Comparison of ENCODE assay signal across 17 cellular contexts in genomic region chr3:153783804-153784203, GRCh38.
"Had no signal": no experiment of that assay in that cellular context is flagged by ENCODE, and none has a peak within 500 bp of the region (broad histone marks: within the 10 kb centered on the region; RNA-seq: fewer than 3 reads in every experiment).

No MANE protein-coding gene starts in this region.

- H3K4me3 ChIP-seq: dorsolateral prefrontal cortex, thoracic aorta, upper lobe of right lung had no signal

- H3K27me3 Mint-ChIP-seq: activated T-cell treated with anti-CD3 and anti-CD28 coated beads, Interleukin-2, amount 50 U/mL, for 24 hours; progenitor cell of endocrine pancreas; stimulated activated naive B cell treated with anti-CD40 and anti-IgM and Interleukin-4, amounts not matched to agents 10 μg/mL and 1 μg/mL and 100 μg/mL, for 72 hours had no signal

- H3K36me3 Mint-ChIP-seq: brain; stimulated activated naive B cell treated with anti-CD40 and anti-IgM and Interleukin-4, amounts not matched to agents 10 μg/mL and 1 μg/mL and 100 μg/mL, for 72 hours had no signal

- ATAC-seq: activated CD8-positive, alpha-beta T cell treated with anti-CD3 and anti-CD28 coated beads, Interleukin-2, amount 10 ng/mL, durations not matched to agents 7 days and 5 days; stimulated activated naive B cell treated with anti-CD40 and anti-IgM and Interleukin-4, amounts not matched to agents 10 μg/mL and 1 μg/mL and 100 μg/mL, for 72 hours; upper lobe of right lung had no signal

- H3K4me1 Mint-ChIP-seq: activated CD4-positive, alpha-beta T cell treated with anti-CD3 and anti-CD28 coated beads, Interleukin-2, amount 10 ng/mL, durations not matched to agents 24 days and 14 days; stimulated activated naive B cell treated with anti-CD40 and anti-IgM and Interleukin-4, amounts not matched to agents 10 μg/mL and 1 μg/mL and 100 μg/mL, for 72 hours had no signal

- FAIRE-seq: colon, keratinocyte had no signal

- H3K27ac ChIP-seq: dorsolateral prefrontal cortex, thoracic aorta, upper lobe of right lung had no signal

- H3K36me3 ChIP-seq: thoracic aorta, upper lobe of right lung had no signal

- H3K9me3 ChIP-seq: thoracic aorta, upper lobe of right lung had no signal

- H3K9me3 Mint-ChIP-seq: activated CD4-positive, alpha-beta T cell treated with anti-CD3 and anti-CD28 coated beads, Interleukin-2, amount 10 ng/mL, durations not matched to agents 24 days and 14 days; activated naive CD4-positive, alpha-beta T cell treated with anti-CD3 and anti-CD28 coated beads for 36 hours; activated T-cell treated with anti-CD3 and anti-CD28 coated beads, Interleukin-2, amount 50 U/mL, for 24 hours; brain; stimulated activated naive B cell treated with anti-CD40 and anti-IgM and Interleukin-4, amounts not matched to agents 10 μg/mL and 1 μg/mL and 100 μg/mL, for 72 hours had no signal

- H3K4me1 ChIP-seq: upper lobe of right lung had no signal

- H3K27ac Mint-ChIP-seq: activated CD4-positive, alpha-beta T cell treated with anti-CD3 and anti-CD28 coated beads, Interleukin-2, amount 10 ng/mL, durations not matched to agents 24 days and 14 days; activated CD8-positive, alpha-beta T cell treated with anti-CD3 and anti-CD28 coated beads, Interleukin-2, amount 10 ng/mL, durations not matched to agents 7 days and 5 days; activated naive CD4-positive, alpha-beta T cell treated with anti-CD3 and anti-CD28 coated beads for 36 hours; activated T-cell treated with anti-CD3 and anti-CD28 coated beads, Interleukin-2, amount 50 U/mL, for 24 hours; progenitor cell of endocrine pancreas; stimulated activated naive B cell treated with anti-CD40 and anti-IgM and Interleukin-4, amounts not matched to agents 10 μg/mL and 1 μg/mL and 100 μg/mL, for 72 hours had no signal

- H3K27me3 ChIP-seq: dorsolateral prefrontal cortex, upper lobe of right lung had no signal

- DNase-seq: activated CD4-positive, alpha-beta T cell treated with anti-CD3 and anti-CD28 coated beads, Interleukin-2, amount 10 ng/mL, durations not matched to agents 24 days and 14 days; activated CD8-positive, alpha-beta T cell treated with anti-CD3 and anti-CD28 coated beads, Interleukin-2, amount 10 ng/mL, durations not matched to agents 7 days and 5 days; activated naive CD4-positive, alpha-beta T cell treated with anti-CD3 and anti-CD28 coated beads for 36 hours; activated T-cell treated with anti-CD3 and anti-CD28 coated beads, Interleukin-2, amount 50 U/mL, for 24 hours; anterior cingulate cortex; central memory CD4-positive, alpha-beta T cell; dorsolateral prefrontal cortex; erythroblast; midbrain; stimulated activated naive B cell treated with anti-CD40 and anti-IgM and Interleukin-4, amounts not matched to agents 10 μg/mL and 1 μg/mL and 100 μg/mL, for 72 hours; T-helper 9 cell; upper lobe of right lung had no signal

- H3K4me3 Mint-ChIP-seq: activated CD4-positive, alpha-beta T cell treated with anti-CD3 and anti-CD28 coated beads, Interleukin-2, amount 10 ng/mL, durations not matched to agents 24 days and 14 days; activated CD8-positive, alpha-beta T cell treated with anti-CD3 and anti-CD28 coated beads, Interleukin-2, amount 10 ng/mL, durations not matched to agents 7 days and 5 days; activated naive CD4-positive, alpha-beta T cell treated with anti-CD3 and anti-CD28 coated beads for 36 hours; activated T-cell treated with anti-CD3 and anti-CD28 coated beads, Interleukin-2, amount 50 U/mL, for 24 hours; stimulated activated naive B cell treated with anti-CD40 and anti-IgM and Interleukin-4, amounts not matched to agents 10 μg/mL and 1 μg/mL and 100 μg/mL, for 72 hours had no signal
